ENCODE assay signal across 8 cellular contexts in genomic region chr14:106831322-106831720, GRCh38.
A peak's percentile ranks its signal among the peaks of the same experiment; 100 is the strongest.
DNase-seq lines count a peak whose midpoint lies in the region; ATAC-seq, FAIRE-seq and TF ChIP-seq lines count a peak whose summit lies in the region.

No MANE protein-coding gene starts in this region.

- in situ Hi-C loops in GM13976 (cut with MboI; ENCODE audit: low sequenced_read_pairs, unreplicated experiment) = no loop called here

- 35% methylated on average over 4 of the region's 11 CpGs for WGBS in SK-N-SH (ENCODE audit: low lambda C conversion rate)

- DNase-seq in GM13976 (ENCODE audit: low spot score) (peak; percentile 66), SK-N-SH (peak; percentile 28), bronchial epithelial cell (ENCODE audit: low read depth) (no peak), DMS153 (lab: John Stamatoyannopoulos, UW) (no peak), NCI-H1105 (lab: John Stamatoyannopoulos, UW) (no peak), NCI-H2029 (lab: John Stamatoyannopoulos, UW) (no peak)
- peak; percentile 70 to 85 for DNase-seq in stimulated activated CD4-positive, alpha-beta T cell treated with anti-CD3 and anti-CD28 coated beads, Interleukin-4, amount 100 ng/mL, for 48 hours (ENCODE audit: low read depth in 2 of 2)

- 0 out of 2 replicates have a peak, but pooled peaks cover 5% of the 10 kb centered on the region for H3K27me3 ChIP-seq in SK-N-SH (ENCODE audit: insufficient read depth)
- no peaks in the 10 kb centered on the region for H3K27me3 ChIP-seq in bronchial epithelial cell (ENCODE audit: control insufficient read depth, insufficient read depth, low read length)

- peak; percentile 70 for ATAC-seq in HG02763 (IDR thresholded peaks at IDR 0.05; ENCODE audit: unreplicated experiment)

- POLR2A ChIA-PET in SK-N-SH (lab: Yijun Ruan, JAX) = no interaction called here

- no peak for TF ChIP-seq EP300 in SK-N-SH (IDR thresholded peaks at IDR 0.05; ENCODE audit: borderline replicate concordance in 1 of 2, low read depth in 1 of 2, low read length in 1 of 2)

- no peak overlapping the region for H3K4me3 ChIP-seq in SK-N-SH (ENCODE audit: low read depth in 2 of 2, low read length in 1 of 2)
- H3K4me3 ChIP-seq in bronchial epithelial cell (ENCODE audit: low read depth, low read length) = no peak overlapping the region

- no peak overlapping the region for H3K9ac ChIP-seq in SK-N-SH

- H3K27ac ChIP-seq in SK-N-SH (ENCODE audit: low read depth in 2 of 2, low read length in 1 of 2) = no peak overlapping the region

- no peak overlapping the region for H2AFZ ChIP-seq in SK-N-SH (ENCODE audit: low read depth)

- no peak for FAIRE-seq in bronchial epithelial cell (lab: Jason Lieb, UNC)

- peak; percentile 87 for TF ChIP-seq CTCF in GM13976 (IDR thresholded peaks at IDR 0.05; ENCODE audit: borderline replicate concordance, control extremely low read depth, extremely low read depth, insufficient read depth, missing control alignments)
- TF ChIP-seq CTCF in SK-N-SH (IDR thresholded peaks at IDR 0.05) = peak; percentile 54
- peak; percentile 33 for TF ChIP-seq CTCF in bronchial epithelial cell (IDR thresholded peaks at IDR 0.05; ENCODE audit: insufficient read depth, low read length, severe bottlenecking)

- no peak overlapping the region for H3K4me2 ChIP-seq in SK-N-SH

- no peaks in the 10 kb centered on the region for H4K20me1 ChIP-seq in SK-N-SH (ENCODE audit: insufficient read depth)

- no peaks in the 10 kb centered on the region for H3K9me3 ChIP-seq in SK-N-SH

- CTCF ChIA-PET in SK-N-SH (lab: Yijun Ruan, JAX) = interaction anchor here (0.6 to 2.9 kb wide), 11 partner anchors 9 to 120 kb away, joined by 3 to 18 read pairs (median 6); no protein-coding TSS in a partner anchor

- no peaks in the 10 kb centered on the region for H3K9me2 ChIP-seq in SK-N-SH

- H3K4me1 ChIP-seq in SK-N-SH (ENCODE audit: control insufficient read depth in 1 of 2, insufficient read depth in 2 of 2, low read depth in 1 of 2, low read length in 1 of 2) = no peaks in the 10 kb centered on the region

- H3K36me3 ChIP-seq in SK-N-SH (replicated peaks in 1 of 2; ENCODE audit: control insufficient read depth in 1 of 2, insufficient read depth in 2 of 2, low read length in 1 of 2) (no peaks in the 10 kb centered on the region), bronchial epithelial cell (ENCODE audit: control insufficient read depth, insufficient read depth, low read length) (no peaks in the 10 kb centered on the region)

- H3K79me2 ChIP-seq in SK-N-SH (ENCODE audit: insufficient read depth) = no peaks in the 10 kb centered on the region

- no peak for TF ChIP-seq RAD21 in SK-N-SH (IDR thresholded peaks at IDR 0.05; ENCODE audit: low read length)

- H3F3A ChIP-seq in SK-N-SH (replicated peaks; ENCODE audit: insufficient read depth) = no peaks in the 10 kb centered on the region

TF ChIP-seq in SK-N-SH, 30 proteins besides CTCF, POLR2A, EP300 and RAD21:
- no peak for TF ChIP-seq POLR2AphosphoS5 (IDR thresholded peaks at IDR 0.05; ENCODE audit: low read depth, low read length)
- TF ChIP-seq, protein P1, sequence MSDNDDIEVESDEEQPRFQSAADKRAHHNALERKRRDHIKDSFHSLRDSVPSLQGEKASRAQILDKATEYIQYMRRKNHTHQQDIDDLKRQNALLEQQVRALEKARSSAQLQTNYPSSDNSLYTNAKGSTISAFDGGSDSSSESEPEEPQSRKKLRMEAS (IDR thresholded peaks at IDR 0.05; ENCODE audit: low read depth) = no peak
- TF ChIP-seq SMC3 (IDR thresholded peaks at IDR 0.05; ENCODE audit: low read depth, low read length) = no peak
- no peak for TF ChIP-seq FOSL2 (IDR thresholded peaks at IDR 0.05; ENCODE audit: borderline replicate concordance, low read depth)
- no peak for TF ChIP-seq MXI1 (IDR thresholded peaks at IDR 0.05; ENCODE audit: low read depth, low read length)
- no peak for TF ChIP-seq JUND (IDR thresholded peaks at IDR 0.05)
- no peak for TF ChIP-seq FOXM1 (IDR thresholded peaks at IDR 0.05; ENCODE audit: low read depth)
- no peak for TF ChIP-seq TCF12 (IDR thresholded peaks at IDR 0.05)
- TF ChIP-seq, protein P2, sequence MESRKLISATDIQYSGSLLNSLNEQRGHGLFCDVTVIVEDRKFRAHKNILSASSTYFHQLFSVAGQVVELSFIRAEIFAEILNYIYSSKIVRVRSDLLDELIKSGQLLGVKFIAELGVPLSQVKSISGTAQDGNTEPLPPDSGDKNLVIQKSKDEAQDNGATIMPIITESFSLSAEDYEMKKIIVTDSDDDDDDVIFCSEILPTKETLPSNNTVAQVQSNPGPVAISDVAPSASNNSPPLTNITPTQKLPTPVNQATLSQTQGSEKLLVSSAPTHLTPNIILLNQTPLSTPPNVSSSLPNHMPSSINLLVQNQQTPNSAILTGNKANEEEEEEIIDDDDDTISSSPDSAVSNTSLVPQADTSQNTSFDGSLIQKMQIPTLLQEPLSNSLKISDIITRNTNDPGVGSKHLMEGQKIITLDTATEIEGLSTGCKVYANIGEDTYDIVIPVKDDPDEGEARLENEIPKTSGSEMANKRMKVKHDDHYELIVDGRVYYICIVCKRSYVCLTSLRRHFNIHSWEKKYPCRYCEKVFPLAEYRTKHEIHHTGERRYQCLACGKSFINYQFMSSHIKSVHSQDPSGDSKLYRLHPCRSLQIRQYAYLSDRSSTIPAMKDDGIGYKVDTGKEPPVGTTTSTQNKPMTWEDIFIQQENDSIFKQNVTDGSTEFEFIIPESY (IDR thresholded peaks at IDR 0.05; ENCODE audit: borderline replicate concordance, low read depth) = no peak
- TF ChIP-seq NRF1 (IDR thresholded peaks at IDR 0.05; ENCODE audit: low read depth, low read length) = no peak
- no peak for TF ChIP-seq TAF1 (IDR thresholded peaks at IDR 0.05; ENCODE audit: borderline replicate concordance, low read depth, low read length)
- TF ChIP-seq GABPA (IDR thresholded peaks at IDR 0.05; ENCODE audit: low read depth) = no peak
- TF ChIP-seq MEF2A (IDR thresholded peaks at IDR 0.05; ENCODE audit: borderline replicate concordance, low read depth) = no peak
- no peak for TF ChIP-seq REST (IDR thresholded peaks at IDR 0.05; ENCODE audit: low read depth, low read length)
- no peak for TF ChIP-seq NFIC (IDR thresholded peaks at IDR 0.05; ENCODE audit: borderline replicate concordance)

Comparison
In these comparisons a context has a peak if more than half of its experiments do, and no peak if none do; other contexts are left out.
1. DNase-seq: peak in GM13976 (single experiment), SK-N-SH (single experiment) and stimulated activated CD4-positive, alpha-beta T cell treated with anti-CD3 and anti-CD28 coated beads, Interleukin-4, amount 100 ng/mL, for 48 hours (2 of 2); none in bronchial epithelial cell (single experiment), DMS153 (single experiment), NCI-H1105 (single experiment) and NCI-H2029 (single experiment).
2. CTCF ChIP-seq: peak in every context shown above with its lines; median percentile 87 in GM13976; 54 in SK-N-SH; 33 in bronchial epithelial cell.